Comparison of ENCODE assay signal across 15 cellular contexts in genomic region chr1:198169704-198170103, GRCh38. TPM values are rescaled to one million over a fixed set of nuclear protein-coding genes. Genes with fewer than 3 reads are reported as not detected.
DNase-seq lines count a peak whose midpoint lies in the region; ATAC-seq and TF ChIP-seq lines count a peak whose summit lies in the region.
"Had no signal": no experiment of that assay in that cellular context is flagged by ENCODE, and none has a peak within 500 bp of the region (broad histone marks: within the 10 kb centered on the region; RNA-seq: fewer than 3 reads in every experiment).

No MANE protein-coding gene starts in this region.

- H3K4me3 ChIP-seq in osteoblast (ENCODE audit: insufficient read depth, low read length): no peak overlapping the region
- H3K4me3 ChIP-seq: body of pancreas, esophagus muscularis mucosa, tibial artery had no signal

- H3K27ac Mint-ChIP-seq in activated CD4-positive, alpha-beta T cell treated with anti-CD3 and anti-CD28 coated beads, Interleukin-2, amount 10 ng/mL, durations not matched to agents 7 days and 5 days: peak overlapping the region; percentile 51
- peak overlapping the region; percentile 77 for H3K27ac Mint-ChIP-seq in T-helper 1 cell treated with Interleukin-12 subunit alpha and Interleukin-12 subunit beta and Interleukin-4 antibody, amounts not matched to agents 30 μg/mL and 1 μg/mL, for 36 hours
- peak overlapping the region; percentile 90 for H3K27ac Mint-ChIP-seq in central memory CD8-positive, alpha-beta T cell (ENCODE audit: low read depth)

- peaks cover 3% of the 10 kb centered on the region for H3K9me3 Mint-ChIP-seq in activated CD4-positive, alpha-beta T cell treated with anti-CD3 and anti-CD28 coated beads, Interleukin-2, amount 10 ng/mL, durations not matched to agents 7 days and 5 days
- no peaks in the 10 kb centered on the region for H3K9me3 Mint-ChIP-seq in T-helper 1 cell treated with Interleukin-12 subunit alpha and Interleukin-12 subunit beta and Interleukin-4 antibody, amounts not matched to agents 30 μg/mL and 1 μg/mL, for 36 hours
- no peaks in the 10 kb centered on the region for H3K9me3 Mint-ChIP-seq in central memory CD8-positive, alpha-beta T cell

- peaks cover 14% of the 10 kb centered on the region for H3K36me3 Mint-ChIP-seq in activated CD4-positive, alpha-beta T cell treated with anti-CD3 and anti-CD28 coated beads, Interleukin-2, amount 10 ng/mL, durations not matched to agents 7 days and 5 days (ENCODE audit: low read depth)
- H3K36me3 Mint-ChIP-seq in T-helper 1 cell treated with Interleukin-12 subunit alpha and Interleukin-12 subunit beta and Interleukin-4 antibody, amounts not matched to agents 30 μg/mL and 1 μg/mL, for 36 hours (ENCODE audit: low read depth): peaks cover 6% of the 10 kb centered on the region
- H3K36me3 Mint-ChIP-seq in central memory CD8-positive, alpha-beta T cell (ENCODE audit: insufficient read depth): peaks cover 18% of the 10 kb centered on the region

- peak overlapping the region; percentile 24 for H3K27ac ChIP-seq in osteoblast (ENCODE audit: low read depth, low read length)
- H3K27ac ChIP-seq: body of pancreas, esophagus muscularis mucosa, tibial artery had no signal

- peak overlapping the region; percentile 8 for H3K4me2 ChIP-seq in osteoblast (ENCODE audit: insufficient read depth, low read length)

- DNase-seq in activated CD4-positive, alpha-beta T cell treated with anti-CD3 and anti-CD28 coated beads, Interleukin-2, amount 10 ng/mL, durations not matched to agents 7 days and 5 days: no peak
- no peak for DNase-seq in activated CD4-positive, alpha-beta T cell treated with anti-CD3 and anti-CD28 coated beads for 1 hour
- DNase-seq in central memory CD8-positive, alpha-beta T cell (ENCODE audit: low spot score in 2 of 2): no peak
- DNase-seq in osteoblast (ENCODE audit: insufficient read length, low spot score, missing footprints) (no peak), GF-D8 (lab: John Stamatoyannopoulos, UW) (no peak), LoVo (ENCODE audit: low spot score) (no peak), GM20000 (ENCODE audit: low spot score) (no peak)
- DNase-seq: body of pancreas, DMS53, NCI-H187 treated with DMSO at 0.1 percent for 48 hours, NCI-H82, right cardiac atrium, tibial artery had no signal

- H2AFZ ChIP-seq in osteoblast (ENCODE audit: low read length): no peak overlapping the region

- H3K27me3 Mint-ChIP-seq in activated CD4-positive, alpha-beta T cell treated with anti-CD3 and anti-CD28 coated beads, Interleukin-2, amount 10 ng/mL, durations not matched to agents 7 days and 5 days: no peaks in the 10 kb centered on the region
- no peaks in the 10 kb centered on the region for H3K27me3 Mint-ChIP-seq in T-helper 1 cell treated with Interleukin-12 subunit alpha and Interleukin-12 subunit beta and Interleukin-4 antibody, amounts not matched to agents 30 μg/mL and 1 μg/mL, for 36 hours (ENCODE audit: low read depth)
- H3K27me3 Mint-ChIP-seq in central memory CD8-positive, alpha-beta T cell: no peaks in the 10 kb centered on the region

- H4K20me1 ChIP-seq in osteoblast (ENCODE audit: insufficient read depth, low read length): peaks cover 84% of the 10 kb centered on the region

- no peak for TF ChIP-seq CTCF in osteoblast (IDR thresholded peaks at IDR 0.05; ENCODE audit: extremely low read depth, low read depth, low read length)
- TF ChIP-seq CTCF in GM20000 (IDR thresholded peaks at IDR 0.05; ENCODE audit: extremely low read depth, missing control alignments): no peak

- peaks cover 88% of the 10 kb centered on the region for H3K4me1 Mint-ChIP-seq in activated CD4-positive, alpha-beta T cell treated with anti-CD3 and anti-CD28 coated beads, Interleukin-2, amount 10 ng/mL, durations not matched to agents 7 days and 5 days
- peaks cover 76% of the 10 kb centered on the region for H3K4me1 Mint-ChIP-seq in T-helper 1 cell treated with Interleukin-12 subunit alpha and Interleukin-12 subunit beta and Interleukin-4 antibody, amounts not matched to agents 30 μg/mL and 1 μg/mL, for 36 hours (ENCODE audit: low read depth)
- peaks cover 91% of the 10 kb centered on the region for H3K4me1 Mint-ChIP-seq in central memory CD8-positive, alpha-beta T cell

- no peak overlapping the region for H3K4me3 Mint-ChIP-seq in activated CD4-positive, alpha-beta T cell treated with anti-CD3 and anti-CD28 coated beads, Interleukin-2, amount 10 ng/mL, durations not matched to agents 7 days and 5 days
- H3K4me3 Mint-ChIP-seq in T-helper 1 cell treated with Interleukin-12 subunit alpha and Interleukin-12 subunit beta and Interleukin-4 antibody, amounts not matched to agents 30 μg/mL and 1 μg/mL, for 36 hours: peak overlapping the region; percentile 38
- H3K4me3 Mint-ChIP-seq in central memory CD8-positive, alpha-beta T cell: peak overlapping the region; percentile 59

- no peak for ATAC-seq in central memory CD8-positive, alpha-beta T cell (replicated peaks; ENCODE audit: extremely low read depth, poor library complexity, severe bottlenecking)
- ATAC-seq: body of pancreas had no signal

- H3K27me3 ChIP-seq in osteoblast (ENCODE audit: insufficient read depth, low read length): no peaks in the 10 kb centered on the region
- H3K27me3 ChIP-seq: body of pancreas, esophagus muscularis mucosa, tibial artery had no signal

- CTCF ChIA-PET in activated CD4-positive, alpha-beta T cell treated with anti-CD3 and anti-CD28 coated beads, Interleukin-2, amount 10 ng/mL, durations not matched to agents 7 days and 5 days (lab: Charles Lee): interaction anchor here (1.7 kb wide), 1 partner anchor 14 kb away, joined by 4 read pairs; no protein-coding TSS in a partner anchor

- peaks cover 68% of the 10 kb centered on the region for H3K4me1 ChIP-seq in osteoblast (ENCODE audit: insufficient read depth, low read length)

- peaks cover 99% of the 10 kb centered on the region for H3K79me2 ChIP-seq in osteoblast (ENCODE audit: insufficient read depth, low read length)

- peaks cover 8% of the 10 kb centered on the region for H3K36me3 ChIP-seq in osteoblast (ENCODE audit: insufficient read depth, low read length)
- H3K36me3 ChIP-seq: esophagus muscularis mucosa, tibial artery had no signal

- H3K9me3 ChIP-seq in osteoblast (ENCODE audit: low read depth, low read length): no peaks in the 10 kb centered on the region
- H3K9me3 ChIP-seq: body of pancreas, esophagus muscularis mucosa, tibial artery had no signal

- POLR2A ChIA-PET in activated CD4-positive, alpha-beta T cell treated with anti-CD3 and anti-CD28 coated beads, Interleukin-2, amount 10 ng/mL, durations not matched to agents 7 days and 5 days (lab: Charles Lee): no interaction called here

RNA-seq across cellular contexts. Expression of gene NEK7, which starts 12.9 kb away (rescaled TPM):
- 10 to 100 TPM; 49.1 to 49.3 TPM for total RNA-seq in activated CD4-positive, alpha-beta T cell treated with anti-CD3 and anti-CD28 coated beads, Interleukin-2, amount 10 ng/mL, durations not matched to agents 7 days and 5 days
- 376 and 377 TPM in 2 replicates for total RNA-seq in osteoblast
